ENCODE assay signal across 1 cellular context in genomic region chr2:197556456-197556855, GRCh38.
TF ChIP-seq lines count a peak whose summit lies in the region.

No MANE protein-coding gene starts in this region.

TF ChIP-seq in SK-N-SH, 30 proteins besides CTCF, POLR2A, EP300 and RAD21:
- TF ChIP-seq REST (IDR thresholded peaks at IDR 0.05; ENCODE audit: low read depth, low read length), result no peak
- no peak for TF ChIP-seq USF1 (IDR thresholded peaks at IDR 0.05; ENCODE audit: borderline replicate concordance, low read depth)
- no peak for TF ChIP-seq TEAD4 (IDR thresholded peaks at IDR 0.05; ENCODE audit: borderline replicate concordance, insufficient read depth)
- TF ChIP-seq MEF2A (IDR thresholded peaks at IDR 0.05; ENCODE audit: borderline replicate concordance, low read depth), result no peak
